1 cellular context compared by ENCODE assay signal in the genomic region with DNA sequence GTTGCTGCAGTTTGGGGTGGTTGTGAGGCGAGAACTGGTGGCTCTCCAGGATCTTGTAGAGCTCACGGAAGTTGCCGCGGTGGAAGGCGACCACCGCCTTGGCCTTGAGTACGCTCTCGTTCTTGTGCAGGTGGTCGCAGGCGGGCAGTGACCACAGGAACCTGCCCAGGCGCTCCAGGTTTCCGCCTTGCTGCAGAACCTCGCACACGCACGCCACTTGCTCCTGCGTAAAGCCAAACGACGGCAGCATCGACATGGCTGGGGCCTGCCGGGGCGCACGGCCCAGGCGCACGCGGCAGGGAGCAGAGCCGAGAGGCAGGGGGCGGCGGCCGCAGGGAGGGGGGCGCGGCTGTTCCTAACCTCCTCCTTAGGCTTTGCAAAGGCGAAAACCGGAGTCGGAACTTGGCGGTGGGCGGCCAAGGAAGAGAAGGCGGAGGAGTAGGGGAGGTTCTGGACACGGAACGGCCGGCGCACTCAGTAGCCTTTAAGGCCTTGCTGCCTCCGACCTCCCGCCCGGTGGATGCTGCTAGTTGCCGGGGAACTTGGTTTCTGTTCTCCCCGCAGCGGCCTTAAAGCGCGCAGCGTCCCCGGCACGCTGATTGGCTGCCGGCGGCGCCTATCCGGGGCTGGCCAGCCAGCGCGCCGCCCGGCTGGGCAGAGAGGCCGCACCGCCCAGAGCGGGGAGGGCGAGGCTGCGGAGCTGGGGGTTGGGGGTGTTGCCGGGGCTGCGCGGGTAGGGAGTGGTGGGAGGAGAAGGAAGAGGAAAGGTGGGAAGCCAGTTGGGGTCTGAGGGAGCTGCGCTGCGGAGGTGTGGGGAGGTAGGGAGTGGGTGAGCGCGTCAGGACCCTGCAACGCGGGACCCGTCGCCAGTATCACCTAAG.
A peak's percentile ranks its signal among the peaks of the same experiment; 100 is the strongest.
TF ChIP-seq lines count a peak whose summit lies in the region.

A gene (minus strand): TSS at position 544 of the 881 bp plus-strand sequence. CDS start 288 bp downstream, at position 256.

TF ChIP-seq in K562, 482 proteins besides CTCF, POLR2A, EP300 and RAD21 (continued from another document):
- TF ChIP-seq, protein P1, sequence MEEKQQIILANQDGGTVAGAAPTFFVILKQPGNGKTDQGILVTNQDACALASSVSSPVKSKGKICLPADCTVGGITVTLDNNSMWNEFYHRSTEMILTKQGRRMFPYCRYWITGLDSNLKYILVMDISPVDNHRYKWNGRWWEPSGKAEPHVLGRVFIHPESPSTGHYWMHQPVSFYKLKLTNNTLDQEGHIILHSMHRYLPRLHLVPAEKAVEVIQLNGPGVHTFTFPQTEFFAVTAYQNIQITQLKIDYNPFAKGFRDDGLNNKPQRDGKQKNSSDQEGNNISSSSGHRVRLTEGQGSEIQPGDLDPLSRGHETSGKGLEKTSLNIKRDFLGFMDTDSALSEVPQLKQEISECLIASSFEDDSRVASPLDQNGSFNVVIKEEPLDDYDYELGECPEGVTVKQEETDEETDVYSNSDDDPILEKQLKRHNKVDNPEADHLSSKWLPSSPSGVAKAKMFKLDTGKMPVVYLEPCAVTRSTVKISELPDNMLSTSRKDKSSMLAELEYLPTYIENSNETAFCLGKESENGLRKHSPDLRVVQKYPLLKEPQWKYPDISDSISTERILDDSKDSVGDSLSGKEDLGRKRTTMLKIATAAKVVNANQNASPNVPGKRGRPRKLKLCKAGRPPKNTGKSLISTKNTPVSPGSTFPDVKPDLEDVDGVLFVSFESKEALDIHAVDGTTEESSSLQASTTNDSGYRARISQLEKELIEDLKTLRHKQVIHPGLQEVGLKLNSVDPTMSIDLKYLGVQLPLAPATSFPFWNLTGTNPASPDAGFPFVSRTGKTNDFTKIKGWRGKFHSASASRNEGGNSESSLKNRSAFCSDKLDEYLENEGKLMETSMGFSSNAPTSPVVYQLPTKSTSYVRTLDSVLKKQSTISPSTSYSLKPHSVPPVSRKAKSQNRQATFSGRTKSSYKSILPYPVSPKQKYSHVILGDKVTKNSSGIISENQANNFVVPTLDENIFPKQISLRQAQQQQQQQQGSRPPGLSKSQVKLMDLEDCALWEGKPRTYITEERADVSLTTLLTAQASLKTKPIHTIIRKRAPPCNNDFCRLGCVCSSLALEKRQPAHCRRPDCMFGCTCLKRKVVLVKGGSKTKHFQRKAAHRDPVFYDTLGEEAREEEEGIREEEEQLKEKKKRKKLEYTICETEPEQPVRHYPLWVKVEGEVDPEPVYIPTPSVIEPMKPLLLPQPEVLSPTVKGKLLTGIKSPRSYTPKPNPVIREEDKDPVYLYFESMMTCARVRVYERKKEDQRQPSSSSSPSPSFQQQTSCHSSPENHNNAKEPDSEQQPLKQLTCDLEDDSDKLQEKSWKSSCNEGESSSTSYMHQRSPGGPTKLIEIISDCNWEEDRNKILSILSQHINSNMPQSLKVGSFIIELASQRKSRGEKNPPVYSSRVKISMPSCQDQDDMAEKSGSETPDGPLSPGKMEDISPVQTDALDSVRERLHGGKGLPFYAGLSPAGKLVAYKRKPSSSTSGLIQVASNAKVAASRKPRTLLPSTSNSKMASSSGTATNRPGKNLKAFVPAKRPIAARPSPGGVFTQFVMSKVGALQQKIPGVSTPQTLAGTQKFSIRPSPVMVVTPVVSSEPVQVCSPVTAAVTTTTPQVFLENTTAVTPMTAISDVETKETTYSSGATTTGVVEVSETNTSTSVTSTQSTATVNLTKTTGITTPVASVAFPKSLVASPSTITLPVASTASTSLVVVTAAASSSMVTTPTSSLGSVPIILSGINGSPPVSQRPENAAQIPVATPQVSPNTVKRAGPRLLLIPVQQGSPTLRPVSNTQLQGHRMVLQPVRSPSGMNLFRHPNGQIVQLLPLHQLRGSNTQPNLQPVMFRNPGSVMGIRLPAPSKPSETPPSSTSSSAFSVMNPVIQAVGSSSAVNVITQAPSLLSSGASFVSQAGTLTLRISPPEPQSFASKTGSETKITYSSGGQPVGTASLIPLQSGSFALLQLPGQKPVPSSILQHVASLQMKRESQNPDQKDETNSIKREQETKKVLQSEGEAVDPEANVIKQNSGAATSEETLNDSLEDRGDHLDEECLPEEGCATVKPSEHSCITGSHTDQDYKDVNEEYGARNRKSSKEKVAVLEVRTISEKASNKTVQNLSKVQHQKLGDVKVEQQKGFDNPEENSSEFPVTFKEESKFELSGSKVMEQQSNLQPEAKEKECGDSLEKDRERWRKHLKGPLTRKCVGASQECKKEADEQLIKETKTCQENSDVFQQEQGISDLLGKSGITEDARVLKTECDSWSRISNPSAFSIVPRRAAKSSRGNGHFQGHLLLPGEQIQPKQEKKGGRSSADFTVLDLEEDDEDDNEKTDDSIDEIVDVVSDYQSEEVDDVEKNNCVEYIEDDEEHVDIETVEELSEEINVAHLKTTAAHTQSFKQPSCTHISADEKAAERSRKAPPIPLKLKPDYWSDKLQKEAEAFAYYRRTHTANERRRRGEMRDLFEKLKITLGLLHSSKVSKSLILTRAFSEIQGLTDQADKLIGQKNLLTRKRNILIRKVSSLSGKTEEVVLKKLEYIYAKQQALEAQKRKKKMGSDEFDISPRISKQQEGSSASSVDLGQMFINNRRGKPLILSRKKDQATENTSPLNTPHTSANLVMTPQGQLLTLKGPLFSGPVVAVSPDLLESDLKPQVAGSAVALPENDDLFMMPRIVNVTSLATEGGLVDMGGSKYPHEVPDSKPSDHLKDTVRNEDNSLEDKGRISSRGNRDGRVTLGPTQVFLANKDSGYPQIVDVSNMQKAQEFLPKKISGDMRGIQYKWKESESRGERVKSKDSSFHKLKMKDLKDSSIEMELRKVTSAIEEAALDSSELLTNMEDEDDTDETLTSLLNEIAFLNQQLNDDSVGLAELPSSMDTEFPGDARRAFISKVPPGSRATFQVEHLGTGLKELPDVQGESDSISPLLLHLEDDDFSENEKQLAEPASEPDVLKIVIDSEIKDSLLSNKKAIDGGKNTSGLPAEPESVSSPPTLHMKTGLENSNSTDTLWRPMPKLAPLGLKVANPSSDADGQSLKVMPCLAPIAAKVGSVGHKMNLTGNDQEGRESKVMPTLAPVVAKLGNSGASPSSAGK (IDR thresholded peaks at IDR 0.05) = 0 out of 2 replicates have a peak, but pooled peaks have one; percentile 56
- TF ChIP-seq, protein P2, sequence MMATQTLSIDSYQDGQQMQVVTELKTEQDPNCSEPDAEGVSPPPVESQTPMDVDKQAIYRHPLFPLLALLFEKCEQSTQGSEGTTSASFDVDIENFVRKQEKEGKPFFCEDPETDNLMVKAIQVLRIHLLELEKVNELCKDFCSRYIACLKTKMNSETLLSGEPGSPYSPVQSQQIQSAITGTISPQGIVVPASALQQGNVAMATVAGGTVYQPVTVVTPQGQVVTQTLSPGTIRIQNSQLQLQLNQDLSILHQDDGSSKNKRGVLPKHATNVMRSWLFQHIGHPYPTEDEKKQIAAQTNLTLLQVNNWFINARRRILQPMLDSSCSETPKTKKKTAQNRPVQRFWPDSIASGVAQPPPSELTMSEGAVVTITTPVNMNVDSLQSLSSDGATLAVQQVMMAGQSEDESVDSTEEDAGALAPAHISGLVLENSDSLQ (IDR thresholded peaks at IDR 0.05) = peak; percentile 83
- no peak for TF ChIP-seq NUFIP1 (IDR thresholded peaks at IDR 0.05; ENCODE audit: partially characterized antibody)
- TF ChIP-seq KDM5B (IDR thresholded peaks at IDR 0.05; ENCODE audit: insufficient replicate concordance, low read depth, low read length) = peak; percentile 29
- TF ChIP-seq NFYB (IDR thresholded peaks at IDR 0.05; ENCODE audit: extremely low read depth, insufficient read length) = peak; percentile 68
- TF ChIP-seq, protein P3, sequence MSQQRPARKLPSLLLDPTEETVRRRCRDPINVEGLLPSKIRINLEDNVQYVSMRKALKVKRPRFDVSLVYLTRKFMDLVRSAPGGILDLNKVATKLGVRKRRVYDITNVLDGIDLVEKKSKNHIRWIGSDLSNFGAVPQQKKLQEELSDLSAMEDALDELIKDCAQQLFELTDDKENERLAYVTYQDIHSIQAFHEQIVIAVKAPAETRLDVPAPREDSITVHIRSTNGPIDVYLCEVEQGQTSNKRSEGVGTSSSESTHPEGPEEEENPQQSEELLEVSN (IDR thresholded peaks at IDR 0.05; ENCODE audit: borderline replicate concordance in 1 of 2, extremely low read depth in 1 of 2, insufficient read depth in 1 of 2, insufficient read length in 1 of 2, low read depth in 1 of 2, low read length in 1 of 2, poor library complexity in 1 of 2, severe bottlenecking in 1 of 2) = peak in 1 of 2 experiments; percentile 22
- peak; percentile 46 for TF ChIP-seq RBFOX2 (IDR thresholded peaks at IDR 0.05; ENCODE audit: low read depth, low read length)
- TF ChIP-seq, protein P4, sequence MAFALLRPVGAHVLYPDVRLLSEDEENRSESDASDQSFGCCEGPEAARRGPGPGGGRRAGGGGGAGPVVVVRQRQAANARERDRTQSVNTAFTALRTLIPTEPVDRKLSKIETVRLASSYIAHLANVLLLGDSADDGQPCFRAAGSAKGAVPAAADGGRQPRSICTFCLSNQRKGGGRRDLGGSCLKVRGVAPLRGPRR (CRISPR knock-in tag; IDR thresholded peaks at IDR 0.05) = no peak
